Comparison of ENCODE assay signal across 32 cellular contexts in genomic region chr4:6364581-6364980, GRCh38.
"Had no signal": no experiment of that assay in that cellular context is flagged by ENCODE, and none has a peak within 500 bp of the region (broad histone marks: within the 10 kb centered on the region; RNA-seq: fewer than 3 reads in every experiment).

No MANE protein-coding gene starts in this region.

- H3K9me3 ChIP-seq: adrenal gland, body of pancreas, breast epithelium had no signal

- DNase-seq: activated B cell treated with CpG ODN at 0.5 μM for 24 hours; activated CD4-positive, alpha-beta memory T cell treated with anti-CD3 and anti-CD28 coated beads for 36 hours; activated CD4-positive, alpha-beta T cell treated with anti-CD3 and anti-CD28 coated beads for 4 hours; activated CD4-positive, alpha-beta T cell treated with anti-CD3 and anti-CD28 coated beads, Interleukin-2, amount 10 ng/mL, durations not matched to agents 24 days and 14 days; activated CD4-positive, alpha-beta T cell treated with anti-CD3 and anti-CD28 coated beads, Interleukin-2, amount 50 U/mL, for 1 hour; activated CD4-positive, alpha-beta T cell treated with anti-CD3 and anti-CD28 coated beads, Interleukin-2, amount 50 U/mL, for 4 hours; activated CD4-positive, CD25-positive, alpha-beta regulatory T cell treated with anti-CD3 and anti-CD28 coated beads, Interleukin-2, amount 50 U/mL, for 72 hours; activated CD8-positive, alpha-beta memory T cell treated with anti-CD3 and anti-CD28 coated beads, Interleukin-2, amount 50 U/mL, for 4 hours; activated CD8-positive, alpha-beta T cell treated with anti-CD3 and anti-CD28 coated beads for 36 hours; activated effector memory CD4-positive, alpha-beta T cell treated with anti-CD3 and anti-CD28 coated beads, Interleukin-2, amount 50 U/mL, for 16 hours; activated gamma-delta T cell treated with Interleukin-2 at 50 U/mL for 16 hours; activated naive CD4-positive, alpha-beta T cell; activated naive CD4-positive, alpha-beta T cell treated with anti-CD3 and anti-CD28 coated beads for 36 hours; activated naive CD4-positive, alpha-beta T cell treated with anti-CD3 and anti-CD28 coated beads, Interleukin-2, amount 50 U/mL, for 16 hours; activated naive CD8-positive, alpha-beta T cell treated with anti-CD3 and anti-CD28 coated beads for 36 hours; activated T-cell treated with anti-CD3 and anti-CD28 coated beads for 4 hours; activated T-cell treated with anti-CD3 and anti-CD28 coated beads, Interleukin-2, amount 50 U/mL, for 1 hour; activated T-cell treated with anti-CD3 and anti-CD28 coated beads, Interleukin-2, amount 50 U/mL, for 4 hours; activated T-cell treated with anti-CD3 and anti-CD28 coated beads, Interleukin-2, amount 50 U/mL, for 72 hours; adrenal gland; amniotic stem cell; body of pancreas; brain microvascular endothelial cell; caudate nucleus; cerebellar nuclear complex; T-helper 1 cell; T-helper 2 cell; T-helper 9 cell had no signal

- ATAC-seq: activated CD8-positive, alpha-beta T cell treated with anti-CD3 and anti-CD28 coated beads for 36 hours; activated naive CD4-positive, alpha-beta T cell treated with anti-CD3 and anti-CD28 coated beads, Interleukin-2, amount 50 U/mL, for 72 hours; activated T-cell treated with anti-CD3 and anti-CD28 coated beads, Interleukin-2, amount 50 U/mL, for 4 hours; activated T-cell treated with anti-CD3 and anti-CD28 coated beads, Interleukin-2, amount 50 U/mL, for 72 hours; activated T-helper 17 cell treated with anti-CD3 and anti-CD28 coated beads, Interleukin-2, amount 50 U/mL, for 72 hours; body of pancreas had no signal

- H3K4me3 ChIP-seq: adrenal gland, body of pancreas, breast epithelium had no signal

- H3K4me1 ChIP-seq: adrenal gland, body of pancreas, breast epithelium had no signal

- H3K36me3 ChIP-seq: adrenal gland, brain microvascular endothelial cell, breast epithelium had no signal

- H3K27ac ChIP-seq: adrenal gland, body of pancreas, brain microvascular endothelial cell, breast epithelium, VCaP had no signal

- H3K27me3 ChIP-seq: adrenal gland, body of pancreas, brain microvascular endothelial cell had no signal
